15 cellular contexts compared by ENCODE assay signal in genomic region chr1:233082778-233083550, GRCh38.
DNase-seq lines count a peak whose midpoint lies in the region; ATAC-seq and TF ChIP-seq lines count a peak whose summit lies in the region.
"Had no signal": no experiment of that assay in that cellular context is flagged by ENCODE, and none has a peak within 500 bp of the region (broad histone marks: within the 10 kb centered on the region; RNA-seq: fewer than 3 reads in every experiment).

No MANE protein-coding gene starts in this region.

- DNase-seq in AML-193 (lab: John Stamatoyannopoulos, UW): peak; percentile 75 to 87
- peak; percentile 79 for DNase-seq in NOMO-1 treated with DMSO at 0.1 percent for 48 hours (lab: John Stamatoyannopoulos, UW; ENCODE audit: unreplicated experiment)
- DNase-seq in HEK293T (ENCODE audit: extremely low spot score): no peak
- no peak for DNase-seq in SJCRH30
- DNase-seq in NCI-H1105 treated with DMSO at 0.1 percent for 48 hours (lab: John Stamatoyannopoulos, UW): no peak
- no peak for DNase-seq in AG20443 (ENCODE audit: low spot score)
- DNase-seq: activated T-cell treated with anti-CD3 and anti-CD28 coated beads, Interleukin-2, amount 50 U/mL, for 48 hours; left cardiac atrium; naive B cell; NCI-H2081; WERI-Rb-1 had no signal

- H3K4me3 ChIP-seq in SJCRH30: no peak overlapping the region
- H3K4me3 ChIP-seq: right atrium auricular region, thoracic aorta had no signal

- no peaks in the 10 kb centered on the region for H3K36me3 ChIP-seq in SJCRH30
- H3K36me3 ChIP-seq: right atrium auricular region, thoracic aorta, WERI-Rb-1 had no signal

- CTCF ChIA-PET in HEK293T (lab: Yijun Ruan, JAX): interaction anchor here (0.7 kb wide), 1 partner anchor 527 kb away, joined by 3 read pairs; no protein-coding TSS in a partner anchor

- POLR2A ChIA-PET in HEK293T (lab: Yijun Ruan, JAX): no interaction called here

- no peak overlapping the region for H3K27ac ChIP-seq in SJCRH30
- H3K27ac ChIP-seq: right atrium auricular region, thoracic aorta, WERI-Rb-1 had no signal

- no peaks in the 10 kb centered on the region for H3K9me3 ChIP-seq in SJCRH30 (replicated peaks)
- H3K9me3 ChIP-seq: right atrium auricular region, thoracic aorta had no signal

- ATAC-seq in GM19328 (IDR thresholded peaks at IDR 0.05; ENCODE audit: unreplicated experiment): peak; percentile 62
- peak; percentile 82 for ATAC-seq in HG03139 (IDR thresholded peaks at IDR 0.05; ENCODE audit: unreplicated experiment)
- ATAC-seq: left cardiac atrium had no signal

- H3K4me1 ChIP-seq in SJCRH30: peaks cover 14% of the 10 kb centered on the region

- H3K27me3 ChIP-seq in SJCRH30: no peaks in the 10 kb centered on the region
- H3K27me3 ChIP-seq: right atrium auricular region had no signal

TF ChIP-seq in HEK293T, 16 proteins besides CTCF, POLR2A, EP300 and RAD21:
- TF ChIP-seq SP1 (IDR thresholded peaks at IDR 0.05): no peak

Comparison
In these comparisons a context has a peak if more than half of its experiments do, and no peak if none do; other contexts are left out.
1. DNase-seq: peak in AML-193 (2 of 2) and NOMO-1 treated with DMSO at 0.1 percent for 48 hours (single experiment); none in HEK293T (single experiment), SJCRH30 (0 of 2), NCI-H1105 treated with DMSO at 0.1 percent for 48 hours (single experiment) and AG20443 (single experiment).